ENCODE assay signal across 8 cellular contexts in genomic region chr17:80035687-80035936, GRCh38. TPM values are rescaled to one million over a fixed set of nuclear protein-coding genes. Genes with fewer than 3 reads are reported as not detected.
A peak's percentile ranks its signal among the peaks of the same experiment; 100 is the strongest.
DNase-seq lines count a peak whose midpoint lies in the region; ATAC-seq and TF ChIP-seq lines count a peak whose summit lies in the region.

Gene TBC1D16, minus strand, starts transcription at chr17:80035872. Its CDS starts 22,325 bp downstream, at chr17:80013547.

- 0 out of 2 replicates have a peak within 1 kb of the TSS, but pooled peaks have one; percentile 13 for H3K27ac ChIP-seq in SK-N-MC

- H3K4me3 ChIP-seq in SK-N-MC (peak within 1 kb of the TSS; percentile 95), fibroblast of pulmonary artery (replicated peaks; ENCODE audit: low read depth, low read length) (peak within 1 kb of the TSS; percentile 80)

- DNase-seq in GM19240 (ENCODE audit: insufficient read length, low spot score), result peak; percentile 72
- no peak for DNase-seq in SK-N-MC (ENCODE audit: low read depth, low spot score)
- no peak for DNase-seq in fibroblast of pulmonary artery (ENCODE audit: low read depth)
- no peak for DNase-seq in omental fat pad (ENCODE audit: low spot score)
- no peak for DNase-seq in GM13977 (ENCODE audit: low spot score)
- DNase-seq in NCI-H2227 treated with DMSO at 0.1 percent for 48 hours (lab: John Stamatoyannopoulos, UW), result no peak
- DNase-seq in HPDE6-E6E7 (ENCODE audit: extremely low spot score), result no peak

- in situ Hi-C loops in GM13977 (cut with MboI; ENCODE audit: low pct_unique_long_range_greater_than_20kb, low sequenced_read_pairs, unreplicated experiment), result no loop called here

- ATAC-seq in omental fat pad (ENCODE audit: low FRiP score), result peak; percentile 10
- ATAC-seq in GM18502 (IDR thresholded peaks at IDR 0.05; ENCODE audit: poor library complexity, unreplicated experiment), result no peak

- TF ChIP-seq CTCF in fibroblast of pulmonary artery (IDR thresholded peaks at IDR 0.05; ENCODE audit: low read length, missing control alignments), result no peak
- TF ChIP-seq CTCF in omental fat pad (IDR thresholded peaks at IDR 0.05), result no peak
- TF ChIP-seq CTCF in GM13977 (IDR thresholded peaks at IDR 0.05; ENCODE audit: extremely low read depth, insufficient read depth, missing control alignments), result no peak

- no peaks in the 10 kb centered on the region for H3K9me3 ChIP-seq in SK-N-MC (ENCODE audit: low read depth, low read length)

- no peaks in the 10 kb centered on the region for H3K36me3 ChIP-seq in SK-N-MC (ENCODE audit: insufficient read depth, low read length)

- H3K9ac ChIP-seq in SK-N-MC (ENCODE audit: insufficient read length), result peak within 1 kb of the TSS; percentile 88

RNA-seq across cellular contexts. Expression of gene TBC1D16, which starts in this region (rescaled TPM):
- 10 to 100 TPM; 46.1 to 97.9 (median 65.3) TPM for total RNA-seq in omental fat pad
